8 cellular contexts compared by ENCODE assay signal in the genomic region with DNA sequence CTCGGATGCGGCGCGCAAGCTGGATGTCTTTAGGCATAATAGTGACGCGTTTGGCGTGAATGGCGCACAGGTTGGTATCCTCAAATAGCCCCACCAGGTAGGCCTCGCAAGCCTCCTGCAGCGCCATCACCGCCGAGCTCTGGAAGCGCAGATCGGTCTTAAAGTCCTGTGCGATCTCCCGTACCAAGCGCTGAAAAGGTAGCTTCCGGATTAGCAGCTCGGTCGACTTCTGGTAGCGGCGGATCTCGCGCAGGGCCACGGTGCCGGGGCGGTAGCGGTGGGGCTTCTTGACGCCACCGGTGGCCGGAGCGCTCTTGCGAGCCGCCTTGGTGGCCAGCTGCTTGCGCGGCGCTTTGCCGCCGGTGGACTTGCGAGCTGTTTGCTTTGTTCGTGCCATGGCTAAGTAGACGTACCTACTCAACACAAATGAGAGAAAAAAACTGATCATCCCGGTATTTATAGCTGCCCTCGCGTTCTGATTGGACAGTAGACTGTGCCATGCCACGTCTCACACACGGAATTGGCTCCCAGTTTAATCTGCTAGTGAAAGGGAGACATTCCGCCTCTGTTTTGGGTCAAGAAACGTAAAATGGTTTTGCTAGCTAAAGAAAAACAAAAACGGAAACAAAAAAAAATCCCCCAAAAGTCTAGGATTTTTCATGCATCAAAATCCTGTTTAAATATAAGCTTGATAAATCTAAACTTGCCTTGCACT. TPM values are rescaled to one million over a fixed set of nuclear protein-coding genes. Genes with fewer than 3 reads are reported as not detected.
DNase-seq lines count a peak whose midpoint lies in the region; ATAC-seq and TF ChIP-seq lines count a peak whose summit lies in the region.

No MANE protein-coding gene starts in this region.

- H3K79me1 ChIP-seq in mesendoderm (ENCODE audit: low read length), result no peaks in the 10 kb centered on the region

- CTCF ChIA-PET in activated CD8-positive, alpha-beta T cell treated with anti-CD3 and anti-CD28 coated beads, Interleukin-2, amount 10 ng/mL, durations not matched to agents 7 days and 5 days (lab: Charles Lee), result interaction anchor here (0.9 to 8.6 kb wide), 7 partner anchors 17 to 62 kb away, joined by 4 to 109 read pairs (median 19); a partner anchor contains a TSS

- H2AK5ac ChIP-seq in mesendoderm (ENCODE audit: low read length), result no peak overlapping the region

- no peak overlapping the region for H4K8ac ChIP-seq in mesendoderm (ENCODE audit: low read depth, low read length)

- H3K4me3 Mint-ChIP-seq in activated CD8-positive, alpha-beta T cell treated with anti-CD3 and anti-CD28 coated beads, Interleukin-2, amount 10 ng/mL, durations not matched to agents 7 days and 5 days, result peak overlapping the region; percentile 85

- peaks cover 24% of the 10 kb centered on the region for H3K36me3 Mint-ChIP-seq in activated CD8-positive, alpha-beta T cell treated with anti-CD3 and anti-CD28 coated beads, Interleukin-2, amount 10 ng/mL, durations not matched to agents 7 days and 5 days (ENCODE audit: low read depth)

- no peaks in the 10 kb centered on the region for H3K79me2 ChIP-seq in mesendoderm (ENCODE audit: control insufficient read depth, insufficient read depth, low read length)

- no peak overlapping the region for H4K5ac ChIP-seq in mesendoderm (ENCODE audit: low read length)

- peak; percentile 88 for DNase-seq in AG09309 (ENCODE audit: low read depth)
- peak; percentile 89 for DNase-seq in NCI-H510A (lab: John Stamatoyannopoulos, UW)
- DNase-seq in activated CD8-positive, alpha-beta T cell treated with anti-CD3 and anti-CD28 coated beads, Interleukin-2, amount 10 ng/mL, durations not matched to agents 7 days and 5 days, result peak; percentile 92
- DNase-seq in effector memory CD4-positive, alpha-beta T cell, result peak; percentile 71 to 83 (median 73)
- peak; percentile 98 for DNase-seq in mesendoderm
- peak; percentile 57 for DNase-seq in stimulated activated CD8-positive, alpha-beta memory T cell treated with anti-CD3 and anti-CD28 coated beads, Interleukin-4, amount 100 ng/mL, for 24 hours (ENCODE audit: low read depth)

- H3K4me1 Mint-ChIP-seq in activated CD8-positive, alpha-beta T cell treated with anti-CD3 and anti-CD28 coated beads, Interleukin-2, amount 10 ng/mL, durations not matched to agents 7 days and 5 days (ENCODE audit: low read depth), result peaks cover 64% of the 10 kb centered on the region

- H3K9ac ChIP-seq in mesendoderm (ENCODE audit: low read length), result peak overlapping the region; percentile 94

- H3K36me3 ChIP-seq in effector memory CD4-positive, alpha-beta T cell (ENCODE audit: control insufficient read depth, insufficient read depth, low read length), result no peaks in the 10 kb centered on the region
- no peaks in the 10 kb centered on the region for H3K36me3 ChIP-seq in mesendoderm (ENCODE audit: control insufficient read depth, insufficient read depth, low read length)

- peak overlapping the region; percentile 99 for H3K27ac Mint-ChIP-seq in activated CD8-positive, alpha-beta T cell treated with anti-CD3 and anti-CD28 coated beads, Interleukin-2, amount 10 ng/mL, durations not matched to agents 7 days and 5 days

- no peak overlapping the region for H2BK120ac ChIP-seq in mesendoderm (ENCODE audit: low read depth, low read length)

- ATAC-seq in GM18907 (IDR thresholded peaks at IDR 0.05; ENCODE audit: unreplicated experiment), result peak; percentile 65
- peak; percentile 46 for ATAC-seq in HG03159 (IDR thresholded peaks at IDR 0.05; ENCODE audit: unreplicated experiment)
- ATAC-seq in activated CD8-positive, alpha-beta T cell treated with anti-CD3 and anti-CD28 coated beads, Interleukin-2, amount 10 ng/mL, durations not matched to agents 7 days and 5 days, result peak; percentile 62

- TF ChIP-seq CTCF in AG09309 (IDR thresholded peaks at IDR 0.05; ENCODE audit: control insufficient read depth, insufficient read depth, low read depth, low read length, missing control alignments), result peak; percentile 21

- POLR2A ChIA-PET in activated CD8-positive, alpha-beta T cell treated with anti-CD3 and anti-CD28 coated beads, Interleukin-2, amount 10 ng/mL, durations not matched to agents 7 days and 5 days (lab: Charles Lee), result interaction anchor here (0.7 to 18.5 kb wide), 34 partner anchors 8 to 1845 kb away, joined by 3 to 2805 read pairs (median 21); partner anchors contain the start of gene TRIM27

- H3K4ac ChIP-seq in mesendoderm (ENCODE audit: low read depth, low read length), result peak overlapping the region; percentile 87

- peak overlapping the region; percentile 53 for H3K4me3 ChIP-seq in AG09309 (ENCODE audit: control insufficient read depth, low read depth, low read length)
- H3K4me3 ChIP-seq in effector memory CD4-positive, alpha-beta T cell (ENCODE audit: insufficient read depth, low read depth, low read length, poor library complexity, severe bottlenecking), result peak overlapping the region; percentile 57
- peak overlapping the region; percentile 9 for H3K4me3 ChIP-seq in mesendoderm (ENCODE audit: low read length)

- peaks cover 12% of the 10 kb centered on the region for H3K4me1 ChIP-seq in effector memory CD4-positive, alpha-beta T cell (ENCODE audit: control insufficient read depth, insufficient read depth, low read length, poor library complexity, severe bottlenecking)
- peaks cover 2% of the 10 kb centered on the region for H3K4me1 ChIP-seq in mesendoderm (ENCODE audit: control insufficient read depth, low read depth, low read length)

- WGBS in mesendoderm (ENCODE audit: extremely low coverage, insufficient coverage, low lambda C conversion rate), result no CpG with 5 or more reads among the region's 50 CpGs

- no peak overlapping the region for H2BK15ac ChIP-seq in mesendoderm (replicated peaks; ENCODE audit: low read depth)

- no peaks in the 10 kb centered on the region for H3K9me3 ChIP-seq in effector memory CD4-positive, alpha-beta T cell (ENCODE audit: control insufficient read depth, low read length)

- peak overlapping the region; percentile 83 for H3K27ac ChIP-seq in effector memory CD4-positive, alpha-beta T cell (ENCODE audit: insufficient read depth, low read length, poor library complexity, severe bottlenecking)
- peak overlapping the region; percentile 94 for H3K27ac ChIP-seq in mesendoderm (ENCODE audit: low read depth, low read length)

- H3K18ac ChIP-seq in mesendoderm (ENCODE audit: low read length), result peak overlapping the region; percentile 78

- H2BK5ac ChIP-seq in mesendoderm (ENCODE audit: low read length), result peak overlapping the region; percentile 22

- H3K27me3 Mint-ChIP-seq in activated CD8-positive, alpha-beta T cell treated with anti-CD3 and anti-CD28 coated beads, Interleukin-2, amount 10 ng/mL, durations not matched to agents 7 days and 5 days (ENCODE audit: low read depth), result no peaks in the 10 kb centered on the region

- H3K9me3 Mint-ChIP-seq in activated CD8-positive, alpha-beta T cell treated with anti-CD3 and anti-CD28 coated beads, Interleukin-2, amount 10 ng/mL, durations not matched to agents 7 days and 5 days (ENCODE audit: insufficient read depth), result no peaks in the 10 kb centered on the region

- H3K4me2 ChIP-seq in mesendoderm (ENCODE audit: low read length), result peak overlapping the region; percentile 43

- H3K27me3 ChIP-seq in effector memory CD4-positive, alpha-beta T cell (replicated peaks; ENCODE audit: control insufficient read depth, insufficient read depth, low read length, poor library complexity, severe bottlenecking), result no peaks in the 10 kb centered on the region
- no peaks in the 10 kb centered on the region for H3K27me3 ChIP-seq in mesendoderm (ENCODE audit: insufficient read depth, low read length, poor library complexity)

- peak overlapping the region; percentile 34 for H3K23ac ChIP-seq in mesendoderm (ENCODE audit: low read length)

- peak overlapping the region; percentile 81 for H3K56ac ChIP-seq in mesendoderm (ENCODE audit: low read length)

RNA-seq across cellular contexts. Expression of gene OR2B2, which starts 40.1 kb away (rescaled TPM):
- not detected for total RNA-seq in activated CD8-positive, alpha-beta T cell treated with anti-CD3 and anti-CD28 coated beads, Interleukin-2, amount 10 ng/mL, durations not matched to agents 7 days and 5 days
- polyA plus RNA-seq in mesendoderm (2013, experiment 1 of 2), result not detected
- polyA plus RNA-seq in mesendoderm (2013, experiment 2 of 2), result not detected

Comparison
In these comparisons a context has a peak if more than half of its experiments do, and no peak if none do; other contexts are left out.
1. Peak in every context shown above with its lines: DNase-seq, ATAC-seq, H3K4me3 ChIP-seq and H3K27ac ChIP-seq.